27 cellular contexts compared by ENCODE assay signal in genomic region chr6:126174697-126175096, GRCh38.
"Had no signal": no experiment of that assay in that cellular context is flagged by ENCODE, and none has a peak within 500 bp of the region (broad histone marks: within the 10 kb centered on the region; RNA-seq: fewer than 3 reads in every experiment).

No MANE protein-coding gene starts in this region.

- DNase-seq: naive B cell; naive thymus-derived CD8-positive, alpha-beta T cell; occipital lobe; ovary; posterior cingulate gyrus; psoas muscle; right cardiac atrium; right lobe of liver; sigmoid colon; small intestine; stimulated activated CD4-positive, alpha-beta T cell treated with anti-CD3 and anti-CD28 coated beads, Interleukin-15, amount 100 ng/mL, for 24 hours; stimulated activated CD4-positive, alpha-beta T cell treated with anti-CD3 and anti-CD28 coated beads, Interleukin-2, amount 100 ng/mL, for 24 hours; stimulated activated CD4-positive, alpha-beta T cell treated with anti-CD3 and anti-CD28 coated beads, Interleukin-2, amount 100 ng/mL, for 48 hours; stimulated activated CD4-positive, alpha-beta T cell treated with anti-CD3 and anti-CD28 coated beads, Interleukin-4, amount 100 ng/mL, for 24 hours; stimulated activated naive B cell treated with anti-CD40 and anti-IgM and Interleukin-4, amounts not matched to agents 10 μg/mL and 1 μg/mL and 100 μg/mL, for 72 hours; stomach; thyroid gland; trophoblast cell; upper lobe of left lung had no signal

- ATAC-seq: naive thymus-derived CD8-positive, alpha-beta T cell; psoas muscle; right cardiac atrium; right lobe of liver; stimulated activated effector memory CD8-positive, alpha-beta T cell treated with anti-CD3 and anti-CD28 coated beads, Interleukin-12 subunit alpha, Interleukin-12 subunit beta, amount 100 ng/mL, for 72 hours; stimulated activated naive B cell treated with anti-CD40 and anti-IgM and Interleukin-4, amounts not matched to agents 10 μg/mL and 1 μg/mL and 100 μg/mL, for 72 hours had no signal

- H3K4me1 Mint-ChIP-seq: stimulated activated effector memory CD8-positive, alpha-beta T cell treated with anti-CD3 and anti-CD28 coated beads, Interleukin-12 subunit alpha, Interleukin-12 subunit beta, amount 100 ng/mL, for 72 hours had no signal

- H3K27me3 Mint-ChIP-seq: naive B cell; naive thymus-derived CD8-positive, alpha-beta T cell; natural killer cell treated with Interleukin-12 subunit alpha and Interleukin-12 subunit beta and Interleukin-15 and Interleukin-18, amount 100 ng/mL, for 72 hours; stimulated activated naive B cell treated with anti-CD40 and anti-IgM and Interleukin-4, amounts not matched to agents 10 μg/mL and 1 μg/mL and 100 μg/mL, for 72 hours; stimulated activated naive CD8-positive, alpha-beta T cell treated with anti-CD3 and anti-CD28 coated beads, Interleukin-15, Interleukin-2, amounts not matched to agents 100 ng/mL and 50 ng/mL, for 24 hours had no signal

- H3K9me3 Mint-ChIP-seq: naive B cell; naive thymus-derived CD8-positive, alpha-beta T cell; natural killer cell treated with Interleukin-12 subunit alpha and Interleukin-12 subunit beta and Interleukin-15 and Interleukin-18, amount 100 ng/mL, for 72 hours; neural progenitor cell; stimulated activated effector memory CD8-positive, alpha-beta T cell treated with anti-CD3 and anti-CD28 coated beads, Interleukin-12 subunit alpha, Interleukin-12 subunit beta, amount 100 ng/mL, for 72 hours; stimulated activated naive B cell treated with anti-CD40 and anti-IgM and Interleukin-4, amounts not matched to agents 10 μg/mL and 1 μg/mL and 100 μg/mL, for 72 hours; stimulated activated naive CD8-positive, alpha-beta T cell treated with anti-CD3 and anti-CD28 coated beads, Interleukin-15, Interleukin-2, amounts not matched to agents 100 ng/mL and 50 ng/mL, for 24 hours had no signal

- H3K27ac Mint-ChIP-seq: naive thymus-derived CD8-positive, alpha-beta T cell; natural killer cell treated with Interleukin-12 subunit alpha and Interleukin-12 subunit beta and Interleukin-15 and Interleukin-18, amount 100 ng/mL, for 72 hours; neural progenitor cell; progenitor cell of endocrine pancreas; stimulated activated effector memory CD8-positive, alpha-beta T cell treated with anti-CD3 and anti-CD28 coated beads, Interleukin-12 subunit alpha, Interleukin-12 subunit beta, amount 100 ng/mL, for 72 hours; stimulated activated naive B cell treated with anti-CD40 and anti-IgM and Interleukin-4, amounts not matched to agents 10 μg/mL and 1 μg/mL and 100 μg/mL, for 72 hours; stimulated activated naive CD8-positive, alpha-beta T cell treated with anti-CD3 and anti-CD28 coated beads, Interleukin-15, Interleukin-2, amounts not matched to agents 100 ng/mL and 50 ng/mL, for 24 hours had no signal

- H3K4me3 ChIP-seq: neural progenitor cell, ovary, psoas muscle, right lobe of liver, sigmoid colon, stomach, thoracic aorta, thyroid gland, tibial nerve, upper lobe of left lung, vagina had no signal

- H3K36me3 Mint-ChIP-seq: naive B cell; natural killer cell treated with Interleukin-12 subunit alpha and Interleukin-12 subunit beta and Interleukin-15 and Interleukin-18, amount 100 ng/mL, for 72 hours; neural progenitor cell; stimulated activated effector memory CD8-positive, alpha-beta T cell treated with anti-CD3 and anti-CD28 coated beads, Interleukin-12 subunit alpha, Interleukin-12 subunit beta, amount 100 ng/mL, for 72 hours had no signal

- H3K4me3 Mint-ChIP-seq: naive B cell; naive thymus-derived CD8-positive, alpha-beta T cell; natural killer cell treated with Interleukin-12 subunit alpha and Interleukin-12 subunit beta and Interleukin-15 and Interleukin-18, amount 100 ng/mL, for 72 hours; neural progenitor cell; stimulated activated effector memory CD8-positive, alpha-beta T cell treated with anti-CD3 and anti-CD28 coated beads, Interleukin-12 subunit alpha, Interleukin-12 subunit beta, amount 100 ng/mL, for 72 hours; stimulated activated naive B cell treated with anti-CD40 and anti-IgM and Interleukin-4, amounts not matched to agents 10 μg/mL and 1 μg/mL and 100 μg/mL, for 72 hours; stimulated activated naive CD8-positive, alpha-beta T cell treated with anti-CD3 and anti-CD28 coated beads, Interleukin-15, Interleukin-2, amounts not matched to agents 100 ng/mL and 50 ng/mL, for 24 hours had no signal
